8 cellular contexts compared by ENCODE assay signal in the genomic region with DNA sequence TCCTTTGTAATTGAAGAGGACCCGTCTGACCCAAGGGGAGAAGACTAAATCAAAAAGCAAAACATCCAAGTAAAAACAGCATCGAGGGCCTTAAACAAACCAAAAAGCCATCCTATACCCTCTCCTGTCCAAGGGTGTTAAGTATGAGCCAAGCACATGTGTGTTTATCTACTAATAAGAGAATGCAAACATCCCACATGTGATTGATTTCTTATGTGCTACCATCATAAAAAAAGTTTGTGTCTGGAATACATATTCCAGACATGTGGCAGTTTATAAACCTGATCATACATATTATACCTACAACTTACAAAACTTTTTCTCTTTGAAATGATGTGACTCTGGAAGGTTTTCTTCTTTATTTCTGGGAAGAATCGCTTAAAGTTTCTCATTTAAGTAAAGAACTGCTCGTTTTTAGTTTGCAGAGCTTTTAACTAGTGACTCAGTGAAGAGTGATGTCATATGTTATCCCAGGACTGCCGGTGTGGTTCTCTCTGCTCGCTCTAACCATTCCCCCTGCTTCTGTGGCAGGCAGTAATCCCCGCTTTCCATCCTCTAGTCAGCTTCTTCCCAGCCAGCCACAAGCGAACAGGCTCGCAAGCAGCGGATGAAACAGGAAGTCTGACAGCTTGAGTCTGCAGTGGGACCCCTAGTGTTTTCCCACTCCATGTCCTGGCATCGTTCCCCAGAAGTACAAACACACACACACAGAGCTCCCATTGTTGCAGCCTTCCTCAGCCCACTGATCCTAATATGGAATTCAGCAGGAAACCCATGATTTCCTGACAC. TPM values are rescaled to one million over a fixed set of nuclear protein-coding genes. Genes with fewer than 3 reads are reported as not detected.
DNase-seq lines count a peak whose midpoint lies in the region; ATAC-seq lines count a peak whose summit lies in the region.

No MANE protein-coding gene starts in this region.

- no peaks in the 10 kb centered on the region for H3K9me3 Mint-ChIP-seq in activated CD4-positive, alpha-beta memory T cell treated with anti-CD3 and anti-CD28 coated beads, Interleukin-2, amount 10 ng/mL, durations not matched to agents 7 days and 5 days

- H3K36me3 ChIP-seq in stomach smooth muscle (ENCODE audit: control insufficient read depth in 2 of 2, insufficient read depth in 2 of 2, low read length in 2 of 2), result no peaks in the 10 kb centered on the region

- no peak for ATAC-seq in HG03442 (IDR thresholded peaks at IDR 0.05; ENCODE audit: unreplicated experiment)

- no peak overlapping the region for H3K4me3 Mint-ChIP-seq in activated CD4-positive, alpha-beta memory T cell treated with anti-CD3 and anti-CD28 coated beads, Interleukin-2, amount 10 ng/mL, durations not matched to agents 7 days and 5 days

- peak overlapping the region; percentile 80 for H3K27ac ChIP-seq in cingulate gyrus (ENCODE audit: low read depth, low read length)
- peak overlapping the region; percentile 94 for H3K27ac ChIP-seq in stomach smooth muscle (ENCODE audit: low read length)

- H3K4me1 ChIP-seq in stomach smooth muscle (ENCODE audit: control insufficient read depth, insufficient read depth, low read length), result no peaks in the 10 kb centered on the region

- DNase-seq in GM04503 (ENCODE audit: low read depth) (peak; percentile 31), NCI-H446 (lab: John Stamatoyannopoulos, UW) (peak; percentile 3 to 71), kidney tubule cell (ENCODE audit: low spot score) (peak; percentile 92), GM19240 (ENCODE audit: insufficient read length, low spot score) (no peak)
- no peak for DNase-seq in activated CD4-positive, alpha-beta memory T cell treated with anti-CD3 and anti-CD28 coated beads, Interleukin-2, amount 10 ng/mL, durations not matched to agents 7 days and 5 days

- peak overlapping the region; percentile 84 to 96 for H3K4me3 ChIP-seq in stomach smooth muscle (ENCODE audit: low read length in 2 of 2)

- H3K9me3 ChIP-seq in stomach smooth muscle (ENCODE audit: control insufficient read depth in 2 of 2, low read length in 2 of 2), result no peaks in the 10 kb centered on the region

- POLR2A ChIA-PET in activated CD4-positive, alpha-beta memory T cell treated with anti-CD3 and anti-CD28 coated beads, Interleukin-2, amount 10 ng/mL, durations not matched to agents 7 days and 5 days (lab: Charles Lee), result no interaction called here

- H3K9ac ChIP-seq in stomach smooth muscle (ENCODE audit: low read length in 2 of 2), result peak overlapping the region; percentile 91 to 96

- H3K27me3 Mint-ChIP-seq in activated CD4-positive, alpha-beta memory T cell treated with anti-CD3 and anti-CD28 coated beads, Interleukin-2, amount 10 ng/mL, durations not matched to agents 7 days and 5 days, result peaks cover 3% of the 10 kb centered on the region

- no peaks in the 10 kb centered on the region for H3K27me3 ChIP-seq in stomach smooth muscle (ENCODE audit: control insufficient read depth in 1 of 2, insufficient read depth in 2 of 2, low read length in 2 of 2)

- no peaks in the 10 kb centered on the region for H3K4me1 Mint-ChIP-seq in activated CD4-positive, alpha-beta memory T cell treated with anti-CD3 and anti-CD28 coated beads, Interleukin-2, amount 10 ng/mL, durations not matched to agents 7 days and 5 days

- no peaks in the 10 kb centered on the region for H3K36me3 Mint-ChIP-seq in activated CD4-positive, alpha-beta memory T cell treated with anti-CD3 and anti-CD28 coated beads, Interleukin-2, amount 10 ng/mL, durations not matched to agents 7 days and 5 days (ENCODE audit: low read depth)

- CTCF ChIA-PET in activated CD4-positive, alpha-beta memory T cell treated with anti-CD3 and anti-CD28 coated beads, Interleukin-2, amount 10 ng/mL, durations not matched to agents 7 days and 5 days (lab: Charles Lee), result interaction anchor here (0.7 kb wide), 1 partner anchor 120 kb away, joined by 3 read pairs; no protein-coding TSS in a partner anchor

- H3K27ac Mint-ChIP-seq in activated CD4-positive, alpha-beta memory T cell treated with anti-CD3 and anti-CD28 coated beads, Interleukin-2, amount 10 ng/mL, durations not matched to agents 7 days and 5 days, result no peak overlapping the region

RNA-seq across cellular contexts. Expression of gene RHOJ, which starts 0.4 kb away (rescaled TPM):
- total RNA-seq in activated CD4-positive, alpha-beta memory T cell treated with anti-CD3 and anti-CD28 coated beads, Interleukin-2, amount 10 ng/mL, durations not matched to agents 7 days and 5 days, result not detected

Comparison
In these comparisons a context has a peak if more than half of its experiments do, and no peak if none do; other contexts are left out.
1. DNase-seq: peak in GM04503 (single experiment), NCI-H446 (2 of 2) and kidney tubule cell (single experiment); none in activated CD4-positive, alpha-beta memory T cell treated with anti-CD3 and anti-CD28 coated beads, Interleukin-2, amount 10 ng/mL, durations not matched to agents 7 days and 5 days (single experiment) and GM19240 (single experiment).